Comparison of ENCODE assay signal across 19 cellular contexts in the genomic region with DNA sequence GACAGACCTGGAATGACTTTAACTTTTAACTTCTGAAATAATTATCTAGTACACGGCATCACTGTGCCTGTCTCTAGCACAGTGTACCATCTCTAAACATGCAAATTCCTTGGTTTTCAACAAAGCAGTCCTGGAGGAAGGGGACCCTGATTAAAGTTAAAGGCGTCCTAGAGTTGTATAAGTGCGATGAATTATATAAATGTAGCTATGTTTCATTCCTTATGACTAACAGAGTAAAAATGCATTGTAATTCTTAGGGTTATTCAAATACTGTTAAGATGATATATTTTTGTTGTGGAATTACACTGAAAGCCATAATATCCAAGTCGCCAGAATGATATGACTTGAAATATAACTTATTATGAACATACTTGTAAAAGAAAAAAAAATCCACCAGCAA.
DNase-seq lines count a peak whose midpoint lies in the region; FAIRE-seq and TF ChIP-seq lines count a peak whose summit lies in the region.
"Had no signal": no experiment of that assay in that cellular context is flagged by ENCODE, and none has a peak within 500 bp of the region (broad histone marks: within the 10 kb centered on the region; RNA-seq: fewer than 3 reads in every experiment).

No MANE protein-coding gene starts in this region.

- no peaks in the 10 kb centered on the region for H3K27me3 ChIP-seq in astrocyte (ENCODE audit: insufficient read depth, low read length)
- H3K27me3 ChIP-seq: BLaER1 had no signal

- H3K27ac Mint-ChIP-seq in astrocyte (ENCODE audit: unreplicated experiment), result no peak overlapping the region
- H3K27ac Mint-ChIP-seq: CD14-positive monocyte; CD4-positive, alpha-beta memory T cell had no signal

- H3K36me3 ChIP-seq in OCI-LY7 (ENCODE audit: insufficient read depth, low read length), result no peaks in the 10 kb centered on the region; the same call in 1 of the 2 replicates
- no peaks in the 10 kb centered on the region for H3K36me3 ChIP-seq in astrocyte (ENCODE audit: insufficient read depth, low read length)
- H3K36me3 ChIP-seq: BLaER1, HAP-1 had no signal

- CTCF ChIA-PET in OCI-LY7 (lab: Charles Lee; ENCODE audit: unreplicated experiment), result no interaction called here

- no peak overlapping the region for H3K4me3 Mint-ChIP-seq in astrocyte (ENCODE audit: unreplicated experiment)
- H3K4me3 Mint-ChIP-seq: CD14-positive monocyte; CD4-positive, alpha-beta memory T cell had no signal

- intact Hi-C loops in OCI-LY7 (cut with micrococcal nuclease; ENCODE audit: unreplicated experiment), result no loop called here

- H3K9me2 ChIP-seq in OCI-LY7 (ENCODE audit: insufficient read depth, low read length), result no peaks in the 10 kb centered on the region

- H3K36me3 Mint-ChIP-seq in astrocyte (ENCODE audit: low read depth, unreplicated experiment), result no peaks in the 10 kb centered on the region
- H3K36me3 Mint-ChIP-seq: CD14-positive monocyte; CD4-positive, alpha-beta memory T cell had no signal

- TF ChIP-seq CTCF in OCI-LY7 (conservative IDR thresholded peaks at IDR 0.05; ENCODE audit: low read length) (no peak), astrocyte (IDR thresholded peaks at IDR 0.05; ENCODE audit: insufficient read depth, low read depth, low read length) (no peak)

- DNase-seq in OCI-LY7 (ENCODE audit: low spot score) (no peak), astrocyte (ENCODE audit: low read depth) (peak; percentile 12), non-pigmented ciliary epithelial cell (ENCODE audit: low read depth) (peak; percentile 3), NCI-H2196 treated with DMSO at 0.1 percent for 48 hours (lab: John Stamatoyannopoulos, UW; ENCODE audit: unreplicated experiment) (no peak), T-helper 9 cell (no peak)
- no peak for DNase-seq in activated naive CD4-positive, alpha-beta T cell treated with Interleukin-2 at 50 U/mL for 16 hours
- DNase-seq: Caco-2; CD4-positive, alpha-beta memory T cell; IMR-90 had no signal

- H3K27me3 Mint-ChIP-seq in astrocyte (ENCODE audit: low read depth, unreplicated experiment), result no peaks in the 10 kb centered on the region
- H3K27me3 Mint-ChIP-seq: CD4-positive, alpha-beta memory T cell had no signal

- no peaks in the 10 kb centered on the region for H3K4me1 Mint-ChIP-seq in astrocyte (ENCODE audit: low read depth, unreplicated experiment)
- H3K4me1 Mint-ChIP-seq: CD4-positive, alpha-beta memory T cell had no signal

- no peaks in the 10 kb centered on the region for H4K20me1 ChIP-seq in OCI-LY7 (ENCODE audit: insufficient read depth, low read length)
- no peaks in the 10 kb centered on the region for H4K20me1 ChIP-seq in astrocyte (ENCODE audit: insufficient read depth, low read length)
- H4K20me1 ChIP-seq: BLaER1 had no signal

- H3K4me3 ChIP-seq in OCI-LY7 (ENCODE audit: low read depth, low read length, poor library complexity, severe bottlenecking) (no peak overlapping the region), astrocyte (ENCODE audit: insufficient read depth, low read depth, low read length) (no peak overlapping the region)
- H3K4me3 ChIP-seq: A549, BLaER1, HAP-1, K562 had no signal

- H3K27ac ChIP-seq in OCI-LY7 (ENCODE audit: low read depth, low read length, poor library complexity, severe bottlenecking) (no peak overlapping the region), astrocyte (ENCODE audit: low read depth, low read length) (no peak overlapping the region)
- H3K27ac ChIP-seq: A549, BLaER1 had no signal

- H3K9me3 ChIP-seq in OCI-LY7 (ENCODE audit: low read length) (no peaks in the 10 kb centered on the region), astrocyte (ENCODE audit: insufficient read depth, low read depth, low read length) (no peaks in the 10 kb centered on the region)
- H3K9me3 ChIP-seq: A549, BLaER1, Caco-2 had no signal

- H3K4me2 ChIP-seq in OCI-LY7 (ENCODE audit: low read length) (0 out of 2 replicates have a peak overlapping the region, but pooled peaks have one; percentile 5), astrocyte (ENCODE audit: low read length) (peak overlapping the region; percentile 21)
- H3K4me2 ChIP-seq: A549, BLaER1 had no signal

- H3K9me3 Mint-ChIP-seq in astrocyte (ENCODE audit: unreplicated experiment), result no peaks in the 10 kb centered on the region

- H3K79me2 ChIP-seq in OCI-LY7 (ENCODE audit: insufficient read depth, low read depth, low read length) (no peaks in the 10 kb centered on the region), astrocyte (ENCODE audit: insufficient read depth, low read length) (no peaks in the 10 kb centered on the region)

- POLR2A ChIA-PET in OCI-LY7 (lab: Charles Lee), result interaction anchor here (1.0 kb wide), 1 partner anchor 14 kb away, joined by 4 read pairs; no protein-coding TSS in a partner anchor

- peak overlapping the region; percentile 69 for H2AFZ ChIP-seq in OCI-LY7 (ENCODE audit: low read length)
- no peak overlapping the region for H2AFZ ChIP-seq in astrocyte (ENCODE audit: low read depth, low read length)

- no TSS peak for BruUV-seq in OCI-LY7 (replicated peaks; lab: Mats Ljungman, UMichigan)

- H3K9ac ChIP-seq in astrocyte (ENCODE audit: low read length), result no peak overlapping the region
- H3K9ac ChIP-seq: BLaER1 had no signal

- FAIRE-seq in astrocyte (lab: Jason Lieb, UNC), result no peak
- FAIRE-seq: A549, G401.6, GM12891, GM19239, H1, HTR-8/SVneo, K562 had no signal

- peaks cover 12% of the 10 kb centered on the region for H3K4me1 ChIP-seq in OCI-LY7 (ENCODE audit: insufficient read depth, low read length, poor library complexity, severe bottlenecking)
- H3K4me1 ChIP-seq in astrocyte (ENCODE audit: insufficient read depth, low read length), result no peaks in the 10 kb centered on the region
- H3K4me1 ChIP-seq: A549, Caco-2, HAP-1 had no signal

Comparison
In these comparisons a context has a peak if more than half of its experiments do, and no peak if none do; other contexts are left out.
1. DNase-seq: peak in astrocyte (single experiment) and non-pigmented ciliary epithelial cell (single experiment); none in OCI-LY7 (single experiment), NCI-H2196 treated with DMSO at 0.1 percent for 48 hours (single experiment), T-helper 9 cell (single experiment) and activated naive CD4-positive, alpha-beta T cell treated with Interleukin-2 at 50 U/mL for 16 hours (single experiment).